In the genomic region with DNA sequence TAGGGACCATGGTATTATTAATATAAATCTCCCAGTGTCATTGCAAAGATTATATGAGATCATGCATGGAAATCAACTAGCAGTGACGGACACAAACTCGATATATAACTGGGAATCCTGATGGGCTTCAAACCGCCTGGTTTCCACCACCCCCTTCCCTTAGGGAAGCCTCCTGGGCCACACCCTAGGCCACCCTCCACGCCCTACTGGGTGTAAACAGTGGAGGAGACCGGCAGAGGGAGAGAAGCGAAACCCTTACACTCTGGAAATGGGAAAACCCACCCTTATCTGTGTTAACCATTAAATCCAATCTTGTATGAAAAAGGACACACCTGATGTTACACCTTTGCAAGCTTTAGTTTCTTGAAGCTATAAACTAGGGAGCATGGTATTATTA, we compare ENCODE assay signal across 8 cellular contexts. TPM values are rescaled to one million over a fixed set of nuclear protein-coding genes. Genes with fewer than 3 reads are reported as not detected.
A peak's percentile ranks its signal among the peaks of the same experiment; 100 is the strongest.
DNase-seq lines count a peak whose midpoint lies in the region; ATAC-seq and TF ChIP-seq lines count a peak whose summit lies in the region.

No MANE protein-coding gene starts in this region.

- H3K4me3 ChIP-seq in AG04450 (ENCODE audit: low read depth, low read length): peak overlapping the region; percentile 93
- peak overlapping the region; percentile 93 for H3K4me3 ChIP-seq in LNCaP clone FGC (ENCODE audit: low read depth, low read length)
- peak overlapping the region; percentile 81 for H3K4me3 ChIP-seq in colonic mucosa
- H3K4me3 ChIP-seq in muscle layer of colon (ENCODE audit: low read depth in 1 of 2, low read length in 2 of 2): peak overlapping the region in 1 of 2 donors; percentile 84

- TF ChIP-seq CTCF in AG04450 (IDR thresholded peaks at IDR 0.05; ENCODE audit: low read depth, low read length) (no peak), LNCaP clone FGC (IDR thresholded peaks at IDR 0.05; ENCODE audit: control insufficient read depth, extremely low read depth, insufficient read depth) (no peak), colonic mucosa (IDR thresholded peaks at IDR 0.05) (no peak)

- H3K4me1 Mint-ChIP-seq in activated naive CD8-positive, alpha-beta T cell treated with anti-CD3 and anti-CD28 coated beads for 36 hours: peaks cover 17% of the 10 kb centered on the region

- no peaks in the 10 kb centered on the region for H3K36me3 ChIP-seq in colonic mucosa
- H3K36me3 ChIP-seq in muscle layer of colon (ENCODE audit: insufficient read depth, low read length): peaks cover 7% of the 10 kb centered on the region

- no peaks in the 10 kb centered on the region for H3K27me3 ChIP-seq in AG04450 (ENCODE audit: control insufficient read depth, insufficient read depth, low read length)
- H3K27me3 ChIP-seq in colonic mucosa: no peaks in the 10 kb centered on the region
- no peaks in the 10 kb centered on the region for H3K27me3 ChIP-seq in muscle layer of colon (ENCODE audit: control insufficient read depth in 1 of 2, insufficient read depth in 2 of 2, low read length in 2 of 2)

- H3K27ac ChIP-seq in AG04450 (ENCODE audit: low read depth, low read length) (no peak overlapping the region), colonic mucosa (peak overlapping the region; percentile 91), muscle layer of colon (ENCODE audit: low read depth, low read length) (peak overlapping the region; percentile 28)

- no peaks in the 10 kb centered on the region for H3K27me3 Mint-ChIP-seq in activated naive CD8-positive, alpha-beta T cell treated with anti-CD3 and anti-CD28 coated beads for 36 hours

- H3K4me3 Mint-ChIP-seq in activated naive CD8-positive, alpha-beta T cell treated with anti-CD3 and anti-CD28 coated beads for 36 hours: no peak overlapping the region

- POLR2A ChIA-PET in AG04450 (lab: Yijun Ruan, JAX): interaction anchor here (0.5 to 1.2 kb wide), 8 partner anchors 8 to 857 kb away, joined by 3 to 8 read pairs (median 5); partner anchors contain the start of genes BCL10 and CCN1

- CTCF ChIA-PET in AG04450 (lab: Charles Lee): interaction anchor here (0.6 to 1.6 kb wide), 20 partner anchors 8 to 600 kb away, joined by 3 to 24 read pairs (median 4); no protein-coding TSS in a partner anchor

- H3K27ac Mint-ChIP-seq in activated naive CD8-positive, alpha-beta T cell treated with anti-CD3 and anti-CD28 coated beads for 36 hours: no peak overlapping the region

- H3K9ac ChIP-seq in colonic mucosa (ENCODE audit: low read depth in 2 of 2, low read length in 2 of 2): peak overlapping the region; percentile 60 to 65
- peak overlapping the region; percentile 57 for H3K9ac ChIP-seq in muscle layer of colon (ENCODE audit: low read length)

- no peaks in the 10 kb centered on the region for H3K9me3 ChIP-seq in AG04450 (ENCODE audit: control insufficient read depth, insufficient read depth, low read length)
- H3K9me3 ChIP-seq in colonic mucosa: no peaks in the 10 kb centered on the region
- H3K9me3 ChIP-seq in muscle layer of colon (ENCODE audit: low read length): no peaks in the 10 kb centered on the region

- H3K36me3 Mint-ChIP-seq in activated naive CD8-positive, alpha-beta T cell treated with anti-CD3 and anti-CD28 coated beads for 36 hours: peaks cover 18% of the 10 kb centered on the region

- intact Hi-C loops in colonic mucosa (cut with DNase I): no loop called here

- DNase-seq in AG04450 (ENCODE audit: low read depth, low spot score) (no peak), LNCaP clone FGC (ENCODE audit: low read depth) (no peak), colonic mucosa (peak; percentile 70), AG08396 (ENCODE audit: low spot score) (no peak), NCI-H2171 treated with DMSO at 0.1 percent for 48 hours (lab: John Stamatoyannopoulos, UW) (no peak)
- DNase-seq in activated naive CD8-positive, alpha-beta T cell treated with anti-CD3 and anti-CD28 coated beads for 36 hours: no peak

- no peaks in the 10 kb centered on the region for H3K9me3 Mint-ChIP-seq in activated naive CD8-positive, alpha-beta T cell treated with anti-CD3 and anti-CD28 coated beads for 36 hours

- ATAC-seq in HG02852 (IDR thresholded peaks at IDR 0.05; ENCODE audit: unreplicated experiment): no peak

- H3K4me1 ChIP-seq in colonic mucosa (peaks cover 6% of the 10 kb centered on the region), muscle layer of colon (ENCODE audit: insufficient read depth, low read length) (peaks cover 14% of the 10 kb centered on the region)

RNA-seq across cellular contexts. Expression of gene ZNHIT6, which starts 0.6 kb away (rescaled TPM):
- 18.9 and 19.2 TPM in 2 replicates for polyA plus RNA-seq in AG04450 (2011; rRNA removed)
- 8.9 and 11.8 TPM in 2 replicates for polyA minus RNA-seq in AG04450 (2011; rRNA and poly(A)+ RNA removed)
- total RNA-seq in colonic mucosa: 10 to 100 TPM; 10.0 to 10.9 TPM
- total RNA-seq in activated naive CD8-positive, alpha-beta T cell treated with anti-CD3 and anti-CD28 coated beads for 36 hours: 10 to 100 TPM; 31.6 to 32.5 TPM
